In the genomic region with DNA sequence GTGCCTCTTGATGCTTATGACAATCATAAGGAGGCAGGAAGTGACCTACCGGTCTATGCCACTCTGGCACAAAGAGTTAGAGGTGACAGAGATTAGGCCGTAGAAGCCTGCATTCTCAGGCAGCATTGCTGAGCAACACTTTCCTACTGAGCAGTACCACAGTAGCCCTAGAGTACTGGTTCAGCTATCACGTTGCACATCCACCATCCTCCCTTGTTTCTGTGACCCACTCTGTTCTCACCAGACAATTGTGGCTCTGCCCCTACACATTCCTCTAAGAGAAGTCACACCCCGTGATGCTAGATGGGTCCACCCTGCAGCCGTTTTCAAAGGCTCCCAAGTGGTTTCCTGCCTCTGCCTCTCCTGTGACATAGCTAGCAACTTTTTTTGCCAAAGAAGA, we compare ENCODE assay signal across 13 cellular contexts. TPM values are rescaled to one million over a fixed set of nuclear protein-coding genes. Genes with fewer than 3 reads are reported as not detected.
A peak's percentile ranks its signal among the peaks of the same experiment; 100 is the strongest.
DNase-seq lines count a peak whose midpoint lies in the region; ATAC-seq, FAIRE-seq and TF ChIP-seq lines count a peak whose summit lies in the region.
"Had no signal": no experiment of that assay in that cellular context is flagged by ENCODE, and none has a peak within 500 bp of the region (broad histone marks: within the 10 kb centered on the region; RNA-seq: fewer than 3 reads in every experiment).

No MANE protein-coding gene starts in this region.

- no peak overlapping the region for H3K4me3 Mint-ChIP-seq in activated naive CD8-positive, alpha-beta T cell

- H4K20me1 ChIP-seq in BLaER1, result no peaks in the 10 kb centered on the region

- peaks cover 8% of the 10 kb centered on the region for H3K9me3 Mint-ChIP-seq in activated naive CD8-positive, alpha-beta T cell (ENCODE audit: low read depth)

- intact Hi-C loops in uterus (cut with DNase I; ENCODE audit: low total_unique reads), result no loop called here

- H3K4me1 Mint-ChIP-seq in activated naive CD8-positive, alpha-beta T cell (ENCODE audit: low read depth), result peaks cover 18% of the 10 kb centered on the region

- no peak for TF ChIP-seq POLR2A in uterus (IDR thresholded peaks at IDR 0.05)

- no peak for FAIRE-seq in RCC 7860 (lab: Jason Lieb, UNC)

- no peak for TF ChIP-seq CTCF in uterus (IDR thresholded peaks at IDR 0.05)

- ATAC-seq in HG03442 (IDR thresholded peaks at IDR 0.05; ENCODE audit: unreplicated experiment), result no peak
- ATAC-seq: HCT116, left ventricle myocardium superior had no signal

- H3K36me3 ChIP-seq in BLaER1 (peaks cover 11% of the 10 kb centered on the region), uterus (no peaks in the 10 kb centered on the region)
- H3K36me3 ChIP-seq: SJCRH30 had no signal

- H3K27ac ChIP-seq in BLaER1, result no peak overlapping the region
- H3K27ac ChIP-seq in uterus, result no peak overlapping the region
- H3K27ac ChIP-seq: SJCRH30 had no signal

- H3K27me3 ChIP-seq in BLaER1 (no peaks in the 10 kb centered on the region), uterus (no peaks in the 10 kb centered on the region)

- peak overlapping the region; percentile 55 for H3K27ac Mint-ChIP-seq in activated naive CD8-positive, alpha-beta T cell

- H3K4me3 ChIP-seq in BLaER1 (no peak overlapping the region), uterus (no peak overlapping the region)
- H3K4me3 ChIP-seq: SJCRH30 had no signal

- peak overlapping the region; percentile 22; the same call in 1 of the 2 replicates for H3K4me2 ChIP-seq in BLaER1

- no peak overlapping the region for H3K9ac ChIP-seq in BLaER1

- DNase-seq in RCC 7860 (ENCODE audit: low spot score) (peak; percentile 56), islet precursor cell (peak; percentile 76), uterus (no peak), putamen (ENCODE audit: low spot score) (no peak), SKM-1 (lab: John Stamatoyannopoulos, UW; ENCODE audit: unreplicated experiment) (no peak)
- DNase-seq: COR-L47, left ventricle myocardium superior, NCI-H2171 had no signal

- H3K4me1 ChIP-seq in BLaER1 (peaks cover 13% of the 10 kb centered on the region), uterus (no peaks in the 10 kb centered on the region)

- H3K9me3 ChIP-seq in BLaER1, result peaks cover 29% of the 10 kb centered on the region
- H3K9me3 ChIP-seq in uterus, result no peaks in the 10 kb centered on the region

- peaks cover 4% of the 10 kb centered on the region for H3K27me3 Mint-ChIP-seq in activated naive CD8-positive, alpha-beta T cell

- peaks cover under 1% of the 10 kb centered on the region for H3K36me3 Mint-ChIP-seq in activated naive CD8-positive, alpha-beta T cell

RNA-seq across cellular contexts. Expression of gene SUCLG1, which starts 22.6 kb away (rescaled TPM):
- 10 to 100 TPM; 32.5 to 64.1 (median 54.1) TPM for total RNA-seq in uterus

RNA-seq across cellular contexts. Expression of gene DNAH6, which starts 34.6 kb away (rescaled TPM):
- 1 to 10 TPM; 1.0 to 8.4 (median 2.7) TPM for total RNA-seq in uterus
- total RNA-seq: SJCRH30 had no signal

Comparison
In these comparisons a context has a peak if more than half of its experiments do, and no peak if none do; other contexts are left out.
1. DNase-seq: peak in RCC 7860 (single experiment) and islet precursor cell (single experiment); none in uterus (0 of 2), putamen (single experiment) and SKM-1 (single experiment).